In the genomic region with DNA sequence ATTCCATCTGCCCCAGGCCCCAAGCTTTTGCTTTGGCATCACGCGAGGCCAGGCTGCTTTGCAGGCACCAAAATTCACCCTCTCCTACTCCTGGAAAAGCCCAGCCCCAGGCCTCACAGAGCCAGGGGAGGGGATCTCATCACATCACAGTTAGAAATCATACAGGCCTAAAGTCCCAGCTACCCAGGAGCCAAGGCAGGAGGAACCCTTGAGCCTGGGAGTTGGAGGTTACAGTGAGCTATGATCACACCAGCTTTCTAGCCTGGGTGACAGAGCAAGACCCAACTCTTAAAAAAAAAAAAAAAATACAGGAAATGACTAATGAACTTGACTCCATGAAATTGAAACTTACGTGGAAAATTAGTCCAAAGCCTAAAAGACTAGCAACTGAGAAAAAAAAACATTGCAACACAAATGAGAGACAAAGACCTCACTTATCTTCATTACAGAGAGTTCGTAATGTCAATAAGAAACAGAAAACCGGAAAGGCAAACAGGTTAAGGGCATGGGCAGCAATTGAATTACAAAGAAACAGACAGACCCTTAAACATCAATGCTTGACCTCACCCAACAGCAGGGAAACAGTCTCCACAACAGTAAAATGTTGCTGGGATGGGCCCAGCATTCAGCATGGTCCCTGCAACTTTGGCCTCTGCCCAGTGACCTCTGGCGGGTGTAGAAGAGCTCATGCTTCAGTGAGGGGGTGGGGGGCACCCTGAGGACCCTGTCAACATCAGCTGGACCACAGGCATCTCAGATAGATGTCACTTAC, we compare ENCODE assay signal across 8 cellular contexts.
A peak's percentile ranks its signal among the peaks of the same experiment; 100 is the strongest.
DNase-seq lines count a peak whose midpoint lies in the region; ATAC-seq, FAIRE-seq and TF ChIP-seq lines count a peak whose summit lies in the region.

No MANE protein-coding gene starts in this region.

- peak overlapping the region; percentile 35 for H3K9ac ChIP-seq in astrocyte (ENCODE audit: low read length)

- WGBS in aorta, 2 donors = 57 to 65% methylated on average over 6 of the region's 6 CpGs

- H3K27ac ChIP-seq in astrocyte (ENCODE audit: low read depth, low read length) (peak overlapping the region; percentile 81), aorta (ENCODE audit: low read depth in 1 of 2, low read length in 2 of 2) (peak overlapping the region in 1 of 2 donors; percentile 58)

- H3K27me3 Mint-ChIP-seq in astrocyte (ENCODE audit: low read depth, unreplicated experiment) = peaks cover 7% of the 10 kb centered on the region
- peaks cover 0 to 9% (median 0%) of the 10 kb centered on the region in 5 donors for H3K27me3 Mint-ChIP-seq in naive thymus-derived CD8-positive, alpha-beta T cell

- ATAC-seq in aorta (ENCODE audit: low FRiP score) (peak; percentile 84), GM18867 (IDR thresholded peaks at IDR 0.05; ENCODE audit: unreplicated experiment) (no peak), HG03025 (IDR thresholded peaks at IDR 0.05; ENCODE audit: low FRiP score, unreplicated experiment) (no peak)
- no peak for ATAC-seq in naive thymus-derived CD8-positive, alpha-beta T cell

- H4K20me1 ChIP-seq in astrocyte (ENCODE audit: insufficient read depth, low read length) = no peaks in the 10 kb centered on the region

- peaks cover 25% of the 10 kb centered on the region for H3K4me1 Mint-ChIP-seq in astrocyte (ENCODE audit: low read depth, unreplicated experiment)
- peaks cover 0 to 4% (median 1%) of the 10 kb centered on the region in 4 donors for H3K4me1 Mint-ChIP-seq in naive thymus-derived CD8-positive, alpha-beta T cell

- H3K27ac Mint-ChIP-seq in astrocyte (ENCODE audit: unreplicated experiment) = peak overlapping the region; percentile 99
- peak overlapping the region in 3 of 10 donors; percentile 10 to 92 (median 89) for H3K27ac Mint-ChIP-seq in naive thymus-derived CD8-positive, alpha-beta T cell

- H3K4me1 ChIP-seq in astrocyte (ENCODE audit: insufficient read depth, low read length) (peaks cover 29% of the 10 kb centered on the region), aorta (ENCODE audit: control insufficient read depth in 1 of 2, insufficient read depth in 2 of 2, low read length in 2 of 2) (no peaks in the 10 kb centered on the region)

- peak; percentile 65 for DNase-seq in AG08396 (ENCODE audit: low spot score)
- DNase-seq in LHCN-M2 (ENCODE audit: low read depth) = peak; percentile 70
- peak; percentile 87 for DNase-seq in astrocyte (ENCODE audit: low read depth)
- peak; percentile 48 for DNase-seq in kidney glomerular epithelial cell (lab: John Stamatoyannopoulos, UW)
- DNase-seq in aorta = peak in 1 of 2 donors; percentile 69
- DNase-seq in naive thymus-derived CD8-positive, alpha-beta T cell = no peak

- no peaks in the 10 kb centered on the region for H3K9me3 Mint-ChIP-seq in astrocyte (ENCODE audit: unreplicated experiment)
- no peaks in the 10 kb centered on the region for H3K9me3 Mint-ChIP-seq in naive thymus-derived CD8-positive, alpha-beta T cell

- intact Hi-C loops in aorta (cut with DNase I) = no loop called here

- no peaks in the 10 kb centered on the region for H3K9me3 ChIP-seq in astrocyte (ENCODE audit: insufficient read depth, low read depth, low read length)
- no peaks in the 10 kb centered on the region for H3K9me3 ChIP-seq in aorta (ENCODE audit: control insufficient read depth, low read length)

- POLR2A ChIA-PET in naive thymus-derived CD8-positive, alpha-beta T cell (lab: Charles Lee) = no interaction called here

- peak overlapping the region; percentile 17 for H3K4me3 Mint-ChIP-seq in astrocyte (ENCODE audit: unreplicated experiment)
- no peak overlapping the region for H3K4me3 Mint-ChIP-seq in naive thymus-derived CD8-positive, alpha-beta T cell

- no peaks in the 10 kb centered on the region for H3K79me2 ChIP-seq in astrocyte (ENCODE audit: insufficient read depth, low read length)

- H3K27me3 ChIP-seq in astrocyte (ENCODE audit: insufficient read depth, low read length) (no peaks in the 10 kb centered on the region), aorta (ENCODE audit: control insufficient read depth in 1 of 2, insufficient read depth in 2 of 2, low read length in 1 of 2) (no peaks in the 10 kb centered on the region)

- TF ChIP-seq CTCF in astrocyte (IDR thresholded peaks at IDR 0.05; ENCODE audit: insufficient read depth, low read depth, low read length) = no peak

- peak overlapping the region; percentile 68 for H2AFZ ChIP-seq in astrocyte (ENCODE audit: low read depth, low read length)

- H3K36me3 Mint-ChIP-seq in astrocyte (ENCODE audit: low read depth, unreplicated experiment) = peaks cover 1% of the 10 kb centered on the region
- no peaks in the 10 kb centered on the region for H3K36me3 Mint-ChIP-seq in naive thymus-derived CD8-positive, alpha-beta T cell

- FAIRE-seq in astrocyte (lab: Jason Lieb, UNC) = peak; percentile 29

- H3K36me3 ChIP-seq in astrocyte (ENCODE audit: insufficient read depth, low read length) = no peaks in the 10 kb centered on the region
- no peaks in the 10 kb centered on the region for H3K36me3 ChIP-seq in aorta (ENCODE audit: control insufficient read depth in 1 of 2, insufficient read depth in 2 of 2, low read length in 1 of 2)

- no peak overlapping the region for H3K4me3 ChIP-seq in astrocyte (ENCODE audit: insufficient read depth, low read depth, low read length)
- no peak overlapping the region for H3K4me3 ChIP-seq in aorta (ENCODE audit: low read length in 2 of 2)

- peak overlapping the region; percentile 74 for H3K4me2 ChIP-seq in astrocyte (ENCODE audit: low read length)

Comparison
In these comparisons a context has a peak if more than half of its experiments do, and no peak if none do; other contexts are left out.
1. DNase-seq: peak in AG08396 (single experiment), LHCN-M2 (single experiment), astrocyte (single experiment) and kidney glomerular epithelial cell (single experiment); none in naive thymus-derived CD8-positive, alpha-beta T cell (0 of 10).